Comparison of ENCODE assay signal across 16 cellular contexts in genomic region chr16:89155851-89156739, GRCh38. TPM values are rescaled to one million over a fixed set of nuclear protein-coding genes. Genes with fewer than 3 reads are reported as not detected.
A peak's percentile ranks its signal among the peaks of the same experiment; 100 is the strongest.
DNase-seq lines count a peak whose midpoint lies in the region; ATAC-seq and TF ChIP-seq lines count a peak whose summit lies in the region.
"Had no signal": no experiment of that assay in that cellular context is flagged by ENCODE, and none has a peak within 500 bp of the region (broad histone marks: within the 10 kb centered on the region; RNA-seq: fewer than 3 reads in every experiment).

No MANE protein-coding gene starts in this region.

- no peak overlapping the region for H3K4me3 ChIP-seq in PC-9
- H3K4me3 ChIP-seq: SK-N-MC had no signal

- no peaks in the 10 kb centered on the region for H3K9me2 ChIP-seq in PC-9 (ENCODE audit: insufficient read depth)

- no peaks in the 10 kb centered on the region; the same call in 1 of the 2 replicates for H3K4me1 ChIP-seq in PC-9 (replicated peaks; ENCODE audit: insufficient read depth)

- peak; percentile 40 for DNase-seq in DMS 273 (lab: John Stamatoyannopoulos, UW; ENCODE audit: unreplicated experiment)
- DNase-seq in DMS 273 treated with DMSO at 0.1 percent for 48 hours (lab: John Stamatoyannopoulos, UW), result no peak
- no peak for DNase-seq in PC-9
- no peak for DNase-seq in left cardiac atrium
- DNase-seq in stimulated activated effector memory CD8-positive, alpha-beta T cell treated with anti-CD3 and anti-CD28 coated beads, Interleukin-12 subunit alpha, Interleukin-12 subunit beta, amount 100 ng/mL, for 72 hours (ENCODE audit: low spot score in 2 of 2), result no peak
- no peak for DNase-seq in activated CD8-positive, alpha-beta memory T cell treated with anti-CD3 and anti-CD28 coated beads, Interleukin-2, amount 50 U/mL, for 48 hours
- no peak for DNase-seq in mucosa of gallbladder (ENCODE audit: low spot score)
- DNase-seq in DMS153 treated with DMSO at 0.1 percent for 48 hours (lab: John Stamatoyannopoulos, UW; ENCODE audit: unreplicated experiment), result no peak
- DNase-seq: activated B cell treated with CpG ODN at 0.5 μM for 24 hours; activated T-cell treated with anti-CD3 and anti-CD28 coated beads, Interleukin-2, amount 50 U/mL, for 4 hours; H7; midbrain; NCI-H69; trophoblast cell had no signal

- no peaks in the 10 kb centered on the region for H3K36me3 ChIP-seq in PC-9 (ENCODE audit: low read depth)

- CTCF ChIA-PET in PC-9 (lab: Charles Lee), result interaction anchor here (0.5 kb wide), 1 partner anchor 31 kb away, joined by 4 read pairs; no protein-coding TSS in a partner anchor

- BruUV-seq in PC-9 (replicated peaks; lab: Mats Ljungman, UMichigan), result TSS peak; percentile 15

- peak; percentile 11 to 17 for ATAC-seq in left cardiac atrium
- no peak for ATAC-seq in stimulated activated effector memory CD8-positive, alpha-beta T cell treated with anti-CD3 and anti-CD28 coated beads, Interleukin-12 subunit alpha, Interleukin-12 subunit beta, amount 100 ng/mL, for 72 hours

- no peak for TF ChIP-seq CTCF in PC-9 (conservative IDR thresholded peaks at IDR 0.05)

- peaks cover 17% of the 10 kb centered on the region for H3K36me3 Mint-ChIP-seq in stimulated activated effector memory CD8-positive, alpha-beta T cell treated with anti-CD3 and anti-CD28 coated beads, Interleukin-12 subunit alpha, Interleukin-12 subunit beta, amount 100 ng/mL, for 72 hours

- H3K9me3 Mint-ChIP-seq in stimulated activated effector memory CD8-positive, alpha-beta T cell treated with anti-CD3 and anti-CD28 coated beads, Interleukin-12 subunit alpha, Interleukin-12 subunit beta, amount 100 ng/mL, for 72 hours, result no peaks in the 10 kb centered on the region
- H3K9me3 Mint-ChIP-seq: activated B cell treated with CpG ODN at 0.5 μM for 24 hours; activated T-cell treated with anti-CD3 and anti-CD28 coated beads, Interleukin-2, amount 50 U/mL, for 4 hours had no signal

- no peaks in the 10 kb centered on the region for H3K79me2 ChIP-seq in PC-9 (ENCODE audit: low read depth)

- H3K27me3 ChIP-seq in PC-9 (ENCODE audit: insufficient read depth, low read depth), result no peaks in the 10 kb centered on the region

- H3K4me3 Mint-ChIP-seq in stimulated activated effector memory CD8-positive, alpha-beta T cell treated with anti-CD3 and anti-CD28 coated beads, Interleukin-12 subunit alpha, Interleukin-12 subunit beta, amount 100 ng/mL, for 72 hours, result no peak overlapping the region
- H3K4me3 Mint-ChIP-seq: activated B cell treated with CpG ODN at 0.5 μM for 24 hours; activated T-cell treated with anti-CD3 and anti-CD28 coated beads, Interleukin-2, amount 50 U/mL, for 4 hours had no signal

- no peaks in the 10 kb centered on the region for H3K4me1 Mint-ChIP-seq in stimulated activated effector memory CD8-positive, alpha-beta T cell treated with anti-CD3 and anti-CD28 coated beads, Interleukin-12 subunit alpha, Interleukin-12 subunit beta, amount 100 ng/mL, for 72 hours

- peaks cover 3% of the 10 kb centered on the region; the same call in 1 of the 2 replicates for H4K20me1 ChIP-seq in PC-9 (ENCODE audit: insufficient read depth)

- H3K27ac Mint-ChIP-seq in stimulated activated effector memory CD8-positive, alpha-beta T cell treated with anti-CD3 and anti-CD28 coated beads, Interleukin-12 subunit alpha, Interleukin-12 subunit beta, amount 100 ng/mL, for 72 hours, result peak overlapping the region; percentile 32
- H3K27ac Mint-ChIP-seq: activated B cell treated with CpG ODN at 0.5 μM for 24 hours had no signal

- no peak overlapping the region for H2AFZ ChIP-seq in PC-9

- POLR2A ChIA-PET in PC-9 (lab: Charles Lee; ENCODE audit: unreplicated experiment), result interaction anchor here (0.6 kb wide), 1 partner anchor 451 kb away, joined by 3 read pairs; no protein-coding TSS in a partner anchor

- H3K9me3 ChIP-seq in PC-9 (ENCODE audit: insufficient read depth, low read depth), result no peaks in the 10 kb centered on the region

- peaks cover 23% of the 10 kb centered on the region; the same call in 1 of the 2 replicates for H3F3A ChIP-seq in PC-9 (ENCODE audit: insufficient read depth, low read depth)

- H3K4me2 ChIP-seq in PC-9, result no peak overlapping the region

- H3K27ac ChIP-seq in PC-9, result no peak overlapping the region
- H3K27ac ChIP-seq: 22Rv1, SK-N-MC had no signal

- intact Hi-C loops in PC-9 (cut with micrococcal nuclease; ENCODE audit: unreplicated experiment), result no loop called here
- intact Hi-C loops in left cardiac atrium (cut with DNase I), result no loop called here

RNA-seq across cellular contexts. Expression of gene CDH15, which starts 15.5 kb away (rescaled TPM):
- not detected in 2 replicates for total RNA-seq in PC-9 (2021)
- under 1 TPM in 1 of 2 donors, not detected in 1; 0.09 TPM for total RNA-seq in left cardiac atrium
- total RNA-seq in mucosa of gallbladder, result 0.20 TPM
- total RNA-seq: activated B cell treated with CpG ODN at 0.5 μM for 24 hours; activated T-cell treated with anti-CD3 and anti-CD28 coated beads, Interleukin-2, amount 50 U/mL, for 4 hours had no signal

RNA-seq across cellular contexts. Expression of gene SLC22A31, which starts 44.2 kb away (rescaled TPM):
- 2.5 and 5.4 TPM in 2 replicates for total RNA-seq in PC-9 (2021)
- total RNA-seq in left cardiac atrium, result under 1 TPM in 1 of 2 donors, not detected in 1; 0.27 TPM
- total RNA-seq in mucosa of gallbladder, result 1.6 TPM
- total RNA-seq: activated B cell treated with CpG ODN at 0.5 μM for 24 hours had no signal
